ENCODE assay signal across 8 cellular contexts in genomic region chr11:67318876-67319275, GRCh38. TPM values are rescaled to one million over a fixed set of nuclear protein-coding genes. Genes with fewer than 3 reads are reported as not detected.
DNase-seq lines count a peak whose midpoint lies in the region; ATAC-seq and TF ChIP-seq lines count a peak whose summit lies in the region.
"Not testable (repeated sequence)": the region's sequence is repeated elsewhere in the genome, so short reads cannot be mapped to it uniquely, and the experiment has no call there.

No MANE protein-coding gene starts in this region.

- not testable (repeated sequence) for TF ChIP-seq CTCF in A673 (conservative IDR thresholded peaks at IDR 0.05; ENCODE audit: low read depth, low read length); HCT116 (IDR thresholded peaks at IDR 0.05 in 2 of 3, conservative IDR thresholded peaks at IDR 0.05 in 1 of 3; ENCODE audit: borderline replicate concordance in 1 of 3, insufficient read depth in 1 of 3, low read depth in 2 of 3, low read length in 2 of 3); SU-DHL-6 (IDR thresholded peaks at IDR 0.05; ENCODE audit: insufficient read depth, low read length, poor library complexity, severe bottlenecking); mammary epithelial cell (conservative IDR thresholded peaks at IDR 0.05 in 1 of 2, IDR thresholded peaks at IDR 0.05 in 1 of 2; ENCODE audit: extremely low read depth in 1 of 2, insufficient read depth in 1 of 2, low read depth in 1 of 2, low read length in 2 of 2); left ventricle myocardium inferior (IDR thresholded peaks at IDR 0.05; ENCODE audit: borderline replicate concordance)

- peak overlapping the region; percentile 88 to 92 for H3K4me3 Mint-ChIP-seq in activated T-cell treated with anti-CD3 and anti-CD28 coated beads, Interleukin-2, amount 50 U/mL, for 72 hours
- peak overlapping the region; percentile 93 to 100 (median 99) for H3K4me3 Mint-ChIP-seq in naive thymus-derived CD8-positive, alpha-beta T cell

- POLR2A ChIA-PET in A673 (lab: Charles Lee; ENCODE audit: low non-redundant PET); HCT116 (lab: Charles Lee): not testable (repeated sequence)
- POLR2A ChIA-PET in naive thymus-derived CD8-positive, alpha-beta T cell (lab: Charles Lee) = interaction anchor here (0.6 to 49.2 kb wide), 6 partner anchors 14 to 41 kb away, joined by 3 to 2293 read pairs (median 6); partner anchors contain the start of genes ANKRD13D, GRK2 and POLD4

- H3K27me3 Mint-ChIP-seq in activated T-cell treated with anti-CD3 and anti-CD28 coated beads, Interleukin-2, amount 50 U/mL, for 72 hours (ENCODE audit: low read depth); naive thymus-derived CD8-positive, alpha-beta T cell: not testable (repeated sequence)

- H3K9me3 ChIP-seq in A673 (ENCODE audit: low read depth, low read length, poor library complexity, severe bottlenecking); HCT116 (ENCODE audit: control insufficient read depth in 1 of 2, insufficient read depth in 1 of 2, low read depth in 1 of 2, low read length in 2 of 2); SU-DHL-6 (ENCODE audit: insufficient read depth, low read length); mammary epithelial cell (replicated peaks; ENCODE audit: insufficient read depth, low read length); left ventricle myocardium inferior (replicated peaks): not testable (repeated sequence)

- not testable (repeated sequence) for H2AFZ ChIP-seq in HCT116 (ENCODE audit: low read depth, low read length, poor library complexity, severe bottlenecking); SU-DHL-6 (ENCODE audit: low read depth, low read length, severe bottlenecking)
- peak overlapping the region; percentile 95 for H2AFZ ChIP-seq in mammary epithelial cell (ENCODE audit: low read depth, low read length)

- not testable (repeated sequence) for DNase-seq in A673 (ENCODE audit: low spot score); HCT116 (ENCODE audit: low read depth, low spot score); activated T-cell treated with anti-CD3 and anti-CD28 coated beads, Interleukin-2, amount 50 U/mL, for 72 hours; mammary epithelial cell; left ventricle myocardium inferior; naive thymus-derived CD8-positive, alpha-beta T cell

- not testable (repeated sequence) for H3K27ac ChIP-seq in A673 (ENCODE audit: low read depth, low read length, poor library complexity, severe bottlenecking); HCT116 (ENCODE audit: low read depth, low read length); SU-DHL-6 (ENCODE audit: low read depth, low read length); mammary epithelial cell (ENCODE audit: insufficient read depth, low read depth, low read length); left ventricle myocardium inferior (replicated peaks)
- H3K27ac ChIP-seq in skin epidermis = peak overlapping the region in 1 of 21 experiments; percentile 87

- not testable (repeated sequence) for H3K4me1 ChIP-seq in A673 (ENCODE audit: insufficient read depth, low read length, poor library complexity, severe bottlenecking)
- H3K4me1 ChIP-seq in HCT116 (ENCODE audit: control insufficient read depth in 1 of 2, insufficient read depth in 2 of 2, low read length in 2 of 2) (peaks cover 3 to 19% of the 10 kb centered on the region in 2 experiments; a peak in 3 of 4 replicates), mammary epithelial cell (ENCODE audit: insufficient read depth, low read length) (peaks cover 12% of the 10 kb centered on the region), left ventricle myocardium inferior (peaks cover 30% of the 10 kb centered on the region)

- not testable (repeated sequence) for H3F3A ChIP-seq in SU-DHL-6 (ENCODE audit: insufficient read depth)

- in situ Hi-C loops in mammary epithelial cell (cut with MboI; ENCODE audit: low sequenced_read_pairs in 2 of 2) = not testable (repeated sequence)

- not testable (repeated sequence) for H4K20me1 ChIP-seq in HCT116 (ENCODE audit: insufficient read depth); SU-DHL-6 (ENCODE audit: low read depth, low read length); mammary epithelial cell (ENCODE audit: insufficient read depth, low read length)

- H3K9me2 ChIP-seq in HCT116 (ENCODE audit: insufficient read depth); SU-DHL-6 (replicated peaks; ENCODE audit: insufficient read depth, low read length): not testable (repeated sequence)

- CTCF ChIA-PET in A673 (lab: Charles Lee); HCT116 (lab: Charles Lee); mammary epithelial cell (lab: Charles Lee; ENCODE audit: low non-redundant PET): not testable (repeated sequence)

- not testable (repeated sequence) for BruUV-seq in A673 (replicated peaks; lab: Mats Ljungman, UMichigan); HCT116 (replicated peaks; lab: Mats Ljungman, UMichigan); mammary epithelial cell (replicated peaks; lab: Mats Ljungman, UMichigan)

- peak overlapping the region; percentile 88; the same call in 1 of the 2 replicates for H3K9ac ChIP-seq in HCT116 (ENCODE audit: low read length)
- H3K9ac ChIP-seq in SU-DHL-6 (ENCODE audit: low read length) = not testable (repeated sequence)
- peak overlapping the region; percentile 75 for H3K9ac ChIP-seq in mammary epithelial cell (ENCODE audit: insufficient read depth, low read length)

- not testable (repeated sequence) for H3K27ac Mint-ChIP-seq in activated T-cell treated with anti-CD3 and anti-CD28 coated beads, Interleukin-2, amount 50 U/mL, for 72 hours
- peak overlapping the region in 5 of 10 donors; percentile 36 to 98 (median 80) for H3K27ac Mint-ChIP-seq in naive thymus-derived CD8-positive, alpha-beta T cell

- peaks cover 24% of the 10 kb centered on the region for H3K4me1 Mint-ChIP-seq in activated T-cell treated with anti-CD3 and anti-CD28 coated beads, Interleukin-2, amount 50 U/mL, for 72 hours (ENCODE audit: low read depth)
- peaks cover 12 to 39% (median 27%) of the 10 kb centered on the region in 4 donors for H3K4me1 Mint-ChIP-seq in naive thymus-derived CD8-positive, alpha-beta T cell

- H3K36me3 ChIP-seq in A673 (ENCODE audit: insufficient read depth, low read length, poor library complexity, severe bottlenecking); HCT116 (ENCODE audit: control insufficient read depth in 1 of 2, insufficient read depth in 2 of 2, low read length in 2 of 2); SU-DHL-6 (ENCODE audit: low read length); mammary epithelial cell (ENCODE audit: insufficient read depth, low read length); left ventricle myocardium inferior: not testable (repeated sequence)

- peak overlapping the region; percentile 78 for H3K4me2 ChIP-seq in HCT116 (ENCODE audit: low read length)
- H3K4me2 ChIP-seq in SU-DHL-6 (ENCODE audit: low read depth, low read length, poor library complexity, severe bottlenecking) = peak overlapping the region; percentile 84
- peak overlapping the region; percentile 99 for H3K4me2 ChIP-seq in mammary epithelial cell (ENCODE audit: insufficient read depth, low read depth, low read length)

- TF ChIP-seq RAD21 in HCT116 (IDR thresholded peaks at IDR 0.05; ENCODE audit: low read depth) = not testable (repeated sequence)

- ATAC-seq in HCT116; activated T-cell treated with anti-CD3 and anti-CD28 coated beads, Interleukin-2, amount 50 U/mL, for 72 hours (replicated peaks in 1 of 2); naive thymus-derived CD8-positive, alpha-beta T cell: not testable (repeated sequence)

- not testable (repeated sequence) for H3K36me3 Mint-ChIP-seq in activated T-cell treated with anti-CD3 and anti-CD28 coated beads, Interleukin-2, amount 50 U/mL, for 72 hours (ENCODE audit: insufficient read depth in 2 of 2); naive thymus-derived CD8-positive, alpha-beta T cell

- H3K79me2 ChIP-seq in HCT116 (ENCODE audit: insufficient read depth, low read length) = peaks cover 11% of the 10 kb centered on the region; the same call in 1 of the 2 replicates
- not testable (repeated sequence) for H3K79me2 ChIP-seq in SU-DHL-6 (ENCODE audit: insufficient read depth, low read length)
- peaks cover 12% of the 10 kb centered on the region for H3K79me2 ChIP-seq in mammary epithelial cell (ENCODE audit: insufficient read depth, low read length)

- not testable (repeated sequence) for H3K9me3 Mint-ChIP-seq in activated T-cell treated with anti-CD3 and anti-CD28 coated beads, Interleukin-2, amount 50 U/mL, for 72 hours; naive thymus-derived CD8-positive, alpha-beta T cell

- H3K4me3 ChIP-seq in A673 (ENCODE audit: low read depth, low read length, poor library complexity, severe bottlenecking) = peak overlapping the region; percentile 72
- H3K4me3 ChIP-seq in HCT116 (replicated peaks in 1 of 2; ENCODE audit: low read depth in 1 of 2, low read length in 2 of 2) = peak overlapping the region; percentile 81 to 90
- H3K4me3 ChIP-seq in SU-DHL-6 (ENCODE audit: insufficient read depth, low read length, poor library complexity, severe bottlenecking) = not testable (repeated sequence)
- peak overlapping the region; percentile 75 to 86 (median 79) for H3K4me3 ChIP-seq in mammary epithelial cell (replicated peaks in 1 of 3; ENCODE audit: insufficient read depth in 1 of 3, low read depth in 2 of 3, low read length in 3 of 3)
- H3K4me3 ChIP-seq in left ventricle myocardium inferior = peak overlapping the region; percentile 83
- H3K4me3 ChIP-seq in skin epidermis = peak overlapping the region in 4 of 7 experiments; percentile 63 to 90 (median 78)

- RAD21 ChIA-PET in HCT116 (lab: Charles Lee; ENCODE audit: low non-redundant PET in 1 of 2, low total read pairs in 2 of 2, uncharacterized antibody in 2 of 2, unreplicated experiment in 2 of 2) = interaction anchor here in 1 of 2 experiments (1.5 kb wide), 1 partner anchor 27 kb away, joined by 4 read pairs; no protein-coding TSS in a partner anchor

- 84% methylated on average over 12 of the region's 12 CpGs for WGBS in mammary epithelial cell (ENCODE audit: low coverage, missing lambda C conversion rate)

- dilution Hi-C loops in mammary epithelial cell (cut with HindIII; ENCODE audit: low sequenced_read_pairs) = loop anchor here (5.0 to 10.0 kb wide), 6 partner anchors 47 to 432 kb away; no protein-coding TSS in a partner anchor

- intact Hi-C loops in A673 (cut with micrococcal nuclease; ENCODE audit: unreplicated experiment) = loop anchor here (5.0 to 10.0 kb wide), 2 partner anchors 237 to 264 kb away; partner anchors contain the start of gene RHOD
- intact Hi-C loops in HCT116 (cut with micrococcal nuclease) = not testable (repeated sequence)
- intact Hi-C loops in mammary epithelial cell (cut with micrococcal nuclease) = loop anchor here (1.0 to 5.0 kb wide), 2 partner anchors 63 to 222 kb away; no protein-coding TSS in a partner anchor
- intact Hi-C loops in left ventricle myocardium inferior (cut with micrococcal nuclease) = loop anchor here (5.0 kb wide), 1 partner anchor 57 kb away; no protein-coding TSS in a partner anchor

- TF ChIP-seq POLR2A in HCT116 (IDR thresholded peaks at IDR 0.05; ENCODE audit: borderline replicate concordance, extremely low read depth, insufficient read depth, insufficient read length) = not testable (repeated sequence)

- not testable (repeated sequence) for H3K27me3 ChIP-seq in A673 (replicated peaks; ENCODE audit: insufficient read depth, low read depth, low read length, poor library complexity); HCT116 (ENCODE audit: insufficient read depth, low read length); SU-DHL-6 (ENCODE audit: low read length); mammary epithelial cell (ENCODE audit: insufficient read depth, low read length); left ventricle myocardium inferior (ENCODE audit: low read depth)

RNA-seq across cellular contexts. Expression of gene SSH3, which starts 15.5 kb away (rescaled TPM):
- total RNA-seq in A673 (2021) (5.5 and 7.8 TPM in 2 replicates), HCT116 (2021; ENCODE audit: unreplicated experiment) (57.8 TPM), mammary epithelial cell (10 to 100 TPM; 47.0 to 86.9 TPM), left ventricle myocardium inferior (14.9 TPM)
- polyA plus RNA-seq in HCT116 (2012) = 49.4 and 55.1 TPM in 2 replicates
- 10 to 100 TPM; 13.3 to 20.3 TPM for total RNA-seq in activated T-cell treated with anti-CD3 and anti-CD28 coated beads, Interleukin-2, amount 50 U/mL, for 72 hours
- polyA plus RNA-seq in mammary epithelial cell = 34.8 TPM
- 21.2 TPM for polyA minus RNA-seq in mammary epithelial cell
- 10 to 100 TPM; 18.1 to 25.3 TPM for total RNA-seq in naive thymus-derived CD8-positive, alpha-beta T cell
- polyA plus RNA-seq in naive thymus-derived CD8-positive, alpha-beta T cell = 1 to 10 TPM; 1.7 to 4.5 (median 3.2) TPM

RNA-seq across cellular contexts. Expression of gene ANKRD13D, which starts 29.8 kb away (rescaled TPM):
- total RNA-seq in A673 (2021) (94.2 and 101 TPM in 2 replicates), HCT116 (2021; ENCODE audit: unreplicated experiment) (61.1 TPM), mammary epithelial cell (10 to 100 TPM; 25.7 to 56.7 TPM), left ventricle myocardium inferior (11.8 TPM)
- 31.8 and 36.8 TPM in 2 replicates for polyA plus RNA-seq in HCT116 (2012)
- 10 to 100 TPM; 78.5 to 90.9 TPM for total RNA-seq in activated T-cell treated with anti-CD3 and anti-CD28 coated beads, Interleukin-2, amount 50 U/mL, for 72 hours
- 29.0 TPM for polyA plus RNA-seq in mammary epithelial cell
- 34.7 TPM for polyA minus RNA-seq in mammary epithelial cell
- total RNA-seq in naive thymus-derived CD8-positive, alpha-beta T cell = 100 to 1,000 TPM; 189 to 206 TPM
- 10 to 100 TPM in 2 of 3 donors, 1 to 10 TPM in 1; 6.0 to 18.3 (median 10.1) TPM for polyA plus RNA-seq in naive thymus-derived CD8-positive, alpha-beta T cell

RNA-seq across cellular contexts. Expression of gene POLD4, which starts 34.5 kb away (rescaled TPM):
- 13.2 and 14.3 TPM in 2 replicates for total RNA-seq in A673 (2021)
- 44.2 TPM for total RNA-seq in HCT116 (2021; ENCODE audit: unreplicated experiment)
- 101 and 113 TPM in 2 replicates for polyA plus RNA-seq in HCT116 (2012)
- 10 to 100 TPM; 68.5 to 74.1 TPM for total RNA-seq in activated T-cell treated with anti-CD3 and anti-CD28 coated beads, Interleukin-2, amount 50 U/mL, for 72 hours
- total RNA-seq in mammary epithelial cell = 10 to 100 TPM; 39.2 to 75.2 TPM
- polyA plus RNA-seq in mammary epithelial cell = 86.3 TPM
- 5.9 TPM for polyA minus RNA-seq in mammary epithelial cell
- total RNA-seq in left ventricle myocardium inferior = 47.0 TPM
- total RNA-seq in naive thymus-derived CD8-positive, alpha-beta T cell = 100 to 1,000 TPM; 102 to 110 TPM
- polyA plus RNA-seq in naive thymus-derived CD8-positive, alpha-beta T cell = 100 to 1,000 TPM in 2 of 3 donors, 10 to 100 TPM in 1; 87.7 to 105 (median 102) TPM

RNA-seq across cellular contexts. Expression of gene GRK2, which starts 52.6 kb away (rescaled TPM):
- total RNA-seq in A673 (2021) (88.6 and 92.6 TPM in 2 replicates), HCT116 (2021; ENCODE audit: unreplicated experiment) (83.0 TPM), mammary epithelial cell (10 to 100 TPM; 31.7 to 55.4 TPM), left ventricle myocardium inferior (53.8 TPM)
- 94.4 and 117 TPM in 2 replicates for polyA plus RNA-seq in HCT116 (2012)
- 100 to 1,000 TPM; 379 to 422 TPM for total RNA-seq in activated T-cell treated with anti-CD3 and anti-CD28 coated beads, Interleukin-2, amount 50 U/mL, for 72 hours
- 37.8 TPM for polyA plus RNA-seq in mammary epithelial cell
- 81.3 TPM for polyA minus RNA-seq in mammary epithelial cell
- total RNA-seq in naive thymus-derived CD8-positive, alpha-beta T cell = 100 to 1,000 TPM; 345 to 354 TPM
- 10 to 100 TPM; 16.8 to 70.7 (median 31.1) TPM for polyA plus RNA-seq in naive thymus-derived CD8-positive, alpha-beta T cell

RNA-seq across cellular contexts. Expression of gene CLCF1, which starts 54.5 kb away (rescaled TPM):
- total RNA-seq in A673 (2021) = 0.69 and 0.87 TPM in 2 replicates
- total RNA-seq in HCT116 (2021; ENCODE audit: unreplicated experiment) = 12.2 TPM
- 18.3 and 20.2 TPM in 2 replicates for polyA plus RNA-seq in HCT116 (2012)
- total RNA-seq in activated T-cell treated with anti-CD3 and anti-CD28 coated beads, Interleukin-2, amount 50 U/mL, for 72 hours = under 1 TPM; 0.22 to 0.93 TPM
- total RNA-seq in mammary epithelial cell = 10 to 100 TPM in 1 of 2 donors, 1 to 10 TPM in 1; 8.3 to 12.5 TPM
- polyA plus RNA-seq in mammary epithelial cell = 15.4 TPM
- 21.4 TPM for polyA minus RNA-seq in mammary epithelial cell
- total RNA-seq in left ventricle myocardium inferior = 0.82 TPM
- 1 to 10 TPM; 1.1 to 1.5 TPM for total RNA-seq in naive thymus-derived CD8-positive, alpha-beta T cell
- under 1 TPM in 1 of 3 donors, not detected in 2; 0.58 TPM for polyA plus RNA-seq in naive thymus-derived CD8-positive, alpha-beta T cell
